ENCODE assay signal across 14 cellular contexts in the genomic region with DNA sequence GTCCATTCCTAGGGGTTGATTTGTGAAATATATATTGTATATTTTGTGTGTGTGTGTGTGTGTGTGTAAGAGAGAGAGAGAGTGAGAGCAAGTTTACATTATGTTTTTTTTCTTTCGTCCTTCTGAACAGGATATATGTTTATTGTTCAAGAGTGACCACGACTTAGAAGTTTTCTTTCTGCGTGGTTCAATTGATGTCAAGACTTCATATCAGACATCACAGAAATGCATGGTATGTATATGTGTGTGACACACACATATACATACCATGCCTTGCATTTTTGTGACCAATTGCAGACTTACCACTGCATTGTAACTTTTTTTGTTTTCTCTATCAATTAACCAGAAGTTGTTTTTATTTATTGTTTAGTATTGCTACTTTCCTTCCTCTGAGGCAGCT. TPM values are rescaled to one million over a fixed set of nuclear protein-coding genes. Genes with fewer than 3 reads are reported as not detected.
DNase-seq lines count a peak whose midpoint lies in the region; ATAC-seq and TF ChIP-seq lines count a peak whose summit lies in the region.
"Had no signal": no experiment of that assay in that cellular context is flagged by ENCODE, and none has a peak within 500 bp of the region (broad histone marks: within the 10 kb centered on the region; RNA-seq: fewer than 3 reads in every experiment).

No MANE protein-coding gene starts in this region.

- peaks cover 0 to 14% (median 0%) of the 10 kb centered on the region in 7 donors for H3K27me3 ChIP-seq in heart right ventricle
- no peaks in the 10 kb centered on the region for H3K27me3 ChIP-seq in mesenchymal stem cell (ENCODE audit: control insufficient read depth in 1 of 2, insufficient read depth in 1 of 2, low read length in 2 of 2)
- no peaks in the 10 kb centered on the region for H3K27me3 ChIP-seq in thoracic aorta (replicated peaks; ENCODE audit: insufficient read depth)
- H3K27me3 ChIP-seq in CD8-positive, alpha-beta memory T cell (ENCODE audit: insufficient read depth, low read length, poor library complexity, severe bottlenecking), result no peaks in the 10 kb centered on the region
- H3K27me3 ChIP-seq: body of pancreas, uterus had no signal

- H2BK120ac ChIP-seq in mesenchymal stem cell (ENCODE audit: low read depth, low read length), result no peak overlapping the region

- POLR2A ChIA-PET in CD8-positive, alpha-beta memory T cell (lab: Charles Lee), result no interaction called here

- H3K18ac ChIP-seq in mesenchymal stem cell (ENCODE audit: low read depth in 1 of 2, low read length in 2 of 2), result no peak overlapping the region

- H2BK5ac ChIP-seq in mesenchymal stem cell (ENCODE audit: low read depth, low read length, poor library complexity, severe bottlenecking), result no peak overlapping the region

- no peak overlapping the region for H3K4me3 Mint-ChIP-seq in CD8-positive, alpha-beta memory T cell
- H3K4me3 Mint-ChIP-seq: naive thymus-derived CD8-positive, alpha-beta T cell; T-cell had no signal

- peaks cover 0 to 18% (median 14%) of the 10 kb centered on the region in 5 donors for H3K9me3 Mint-ChIP-seq in CD8-positive, alpha-beta memory T cell

- intact Hi-C loops in heart right ventricle (cut with DNase I) (loop anchor here in 9 of 10 donors (5.0 to 10.0 kb wide), 10 partner anchors 39 to 188 kb away; no protein-coding TSS in a partner anchor), Right ventricle myocardium inferior (cut with DNase I) (loop anchor here (5.0 kb wide), 1 partner anchor 36 kb away; no protein-coding TSS in a partner anchor)

- no peak overlapping the region for H3K27ac Mint-ChIP-seq in CD8-positive, alpha-beta memory T cell
- H3K27ac Mint-ChIP-seq: naive thymus-derived CD8-positive, alpha-beta T cell; T-cell had no signal

- H3K4me3 ChIP-seq in heart right ventricle (peak overlapping the region in 9 of 10 donors; percentile 79 to 100 (median 96)), choroid plexus epithelial cell (ENCODE audit: low read depth, low read length) (peak overlapping the region; percentile 86), mesenchymal stem cell (ENCODE audit: insufficient read depth in 1 of 2, low read depth in 1 of 2, low read length in 2 of 2) (peak overlapping the region in 1 of 2 experiments; percentile 85), thoracic aorta (peak overlapping the region; percentile 95)
- no peak overlapping the region for H3K4me3 ChIP-seq in CD8-positive, alpha-beta memory T cell (ENCODE audit: low read length)
- H3K4me3 ChIP-seq: body of pancreas had no signal

- no peak for DNase-seq in heart right ventricle
- no peak for DNase-seq in Right ventricle myocardium inferior (ENCODE audit: missing footprints)
- DNase-seq in choroid plexus epithelial cell (ENCODE audit: low read depth), result peak; percentile 32
- peak; percentile 10 for DNase-seq in mesenchymal stem cell
- no peak for DNase-seq in thoracic aorta (ENCODE audit: low spot score)
- DNase-seq in CD8-positive, alpha-beta memory T cell, result no peak
- no peak for DNase-seq in cortex of kidney (lab: John Stamatoyannopoulos, UW)
- DNase-seq in mesenteric fat pad (ENCODE audit: low spot score), result no peak
- DNase-seq: body of pancreas; DMS 273 treated with DMSO at 0.1 percent for 48 hours; erythroblast; naive thymus-derived CD8-positive, alpha-beta T cell; T-cell; uterus had no signal

- no peak overlapping the region for H2BK15ac ChIP-seq in mesenchymal stem cell (ENCODE audit: low read depth, poor library complexity, severe bottlenecking)

- H3K36me3 Mint-ChIP-seq in CD8-positive, alpha-beta memory T cell, result no peaks in the 10 kb centered on the region
- H3K36me3 Mint-ChIP-seq: T-cell had no signal

- TF ChIP-seq CTCF in heart right ventricle (IDR thresholded peaks at IDR 0.05), result no peak
- TF ChIP-seq CTCF in choroid plexus epithelial cell (conservative IDR thresholded peaks at IDR 0.05; ENCODE audit: low read depth, low read length), result no peak
- TF ChIP-seq CTCF in thoracic aorta (IDR thresholded peaks at IDR 0.05), result no peak

- no peaks in the 10 kb centered on the region for H3K36me3 ChIP-seq in heart right ventricle
- peaks cover 0 to 4% of the 10 kb centered on the region in 2 experiments for H3K36me3 ChIP-seq in mesenchymal stem cell (ENCODE audit: control insufficient read depth in 1 of 2, insufficient read depth in 2 of 2, low read depth in 1 of 2, low read length in 2 of 2)
- no peaks in the 10 kb centered on the region for H3K36me3 ChIP-seq in thoracic aorta
- H3K36me3 ChIP-seq in CD8-positive, alpha-beta memory T cell (ENCODE audit: insufficient read depth, low read length), result no peaks in the 10 kb centered on the region
- H3K36me3 ChIP-seq: uterus had no signal

- peaks cover 22 to 54% of the 10 kb centered on the region in 2 donors for H3K27me3 Mint-ChIP-seq in CD8-positive, alpha-beta memory T cell

- no peak overlapping the region for H2AK5ac ChIP-seq in mesenchymal stem cell (ENCODE audit: low read length, severe bottlenecking)

- H3K27ac ChIP-seq in heart right ventricle, result peak overlapping the region in 9 of 10 donors; percentile 75 to 97 (median 96)
- H3K27ac ChIP-seq in mesenchymal stem cell (ENCODE audit: low read length, poor library complexity, severe bottlenecking), result no peak overlapping the region
- H3K27ac ChIP-seq in thoracic aorta, result no peak overlapping the region
- no peak overlapping the region for H3K27ac ChIP-seq in CD8-positive, alpha-beta memory T cell (ENCODE audit: low read depth, low read length)
- H3K27ac ChIP-seq: body of pancreas had no signal

- peaks cover 1% of the 10 kb centered on the region for H3K79me1 ChIP-seq in mesenchymal stem cell (replicated peaks; ENCODE audit: low read length, poor library complexity, severe bottlenecking)

- H3K4me1 Mint-ChIP-seq in CD8-positive, alpha-beta memory T cell, result peaks cover 7 to 16% (median 9%) of the 10 kb centered on the region in 3 donors

- H3K14ac ChIP-seq in mesenchymal stem cell (ENCODE audit: low read length in 2 of 2), result no peak overlapping the region

- H3K4me1 ChIP-seq in heart right ventricle (peaks cover 7 to 84% (median 73%) of the 10 kb centered on the region in 9 donors), mesenchymal stem cell (ENCODE audit: control insufficient read depth, insufficient read depth, low read depth, low read length) (peaks cover 2% of the 10 kb centered on the region), thoracic aorta (ENCODE audit: control insufficient read depth in 1 of 2, low read depth in 2 of 2) (peaks cover 39 to 57% of the 10 kb centered on the region in 2 donors)
- peaks cover 3% of the 10 kb centered on the region for H3K4me1 ChIP-seq in CD8-positive, alpha-beta memory T cell (ENCODE audit: insufficient read depth, low read length)

- CTCF ChIA-PET in CD8-positive, alpha-beta memory T cell (lab: Charles Lee), result no interaction called here

- H3K9me3 ChIP-seq in heart right ventricle (no peaks in the 10 kb centered on the region), mesenchymal stem cell (ENCODE audit: control insufficient read depth, low read length) (no peaks in the 10 kb centered on the region), thoracic aorta (no peaks in the 10 kb centered on the region)
- H3K9me3 ChIP-seq in CD8-positive, alpha-beta memory T cell (ENCODE audit: low read length), result no peaks in the 10 kb centered on the region
- H3K9me3 ChIP-seq: body of pancreas, uterus had no signal

- H2BK12ac ChIP-seq in mesenchymal stem cell (ENCODE audit: low read length in 2 of 2), result no peak overlapping the region

- no peak overlapping the region for H4K91ac ChIP-seq in mesenchymal stem cell (ENCODE audit: low read length)

- H3K4me2 ChIP-seq in mesenchymal stem cell (ENCODE audit: low read length, poor library complexity, severe bottlenecking), result no peak overlapping the region

- WGBS in heart right ventricle, 2 donors, result 23 to 26% methylated on average over 3 of the region's 3 CpGs
- 33% methylated on average over 1 of the region's 3 CpGs for WGBS in mesenchymal stem cell

- ATAC-seq in heart right ventricle, result no peak
- no peak for ATAC-seq in Right ventricle myocardium inferior
- no peak for ATAC-seq in thoracic aorta (ENCODE audit: insufficient number of reproducible peaks, low FRiP score, low read depth)
- ATAC-seq: body of pancreas; naive thymus-derived CD8-positive, alpha-beta T cell; T-cell had no signal

- H2AFZ ChIP-seq in mesenchymal stem cell (ENCODE audit: low read depth, low read length), result no peak overlapping the region

- no peak overlapping the region for H3K23ac ChIP-seq in mesenchymal stem cell (ENCODE audit: low read length in 2 of 2)

- H3K9ac ChIP-seq in mesenchymal stem cell (ENCODE audit: low read length), result peak overlapping the region; percentile 86

- H3K4ac ChIP-seq in mesenchymal stem cell (ENCODE audit: low read depth in 1 of 2, low read length in 2 of 2), result no peak overlapping the region

- no peak overlapping the region for H4K8ac ChIP-seq in mesenchymal stem cell (ENCODE audit: low read length)

RNA-seq across cellular contexts. Expression of a gene that starts 2.5 kb away (rescaled TPM):
- total RNA-seq in heart right ventricle, result 10 to 100 TPM; 26.5 to 59.8 (median 40.0) TPM
- 1 to 10 TPM; 3.5 to 9.1 TPM for polyA plus RNA-seq in heart right ventricle
- total RNA-seq in Right ventricle myocardium inferior, result 30.2 TPM
- 8.5 TPM for polyA plus RNA-seq in mesenchymal stem cell (2013, experiment 1 of 2)
- 7.6 TPM for polyA plus RNA-seq in mesenchymal stem cell (2013, experiment 2 of 2)
- 10 to 100 TPM; 38.0 to 45.1 TPM for total RNA-seq in thoracic aorta
- total RNA-seq in CD8-positive, alpha-beta memory T cell, result under 1 TPM; 0.04 to 0.07 TPM
- polyA plus RNA-seq in CD8-positive, alpha-beta memory T cell, result not detected
- 17.3 TPM for total RNA-seq in mesenteric fat pad
- total RNA-seq: naive thymus-derived CD8-positive, alpha-beta T cell had no signal
- polyA plus RNA-seq: naive thymus-derived CD8-positive, alpha-beta T cell had no signal

Comparison
In these comparisons a context has a peak if more than half of its experiments do, and no peak if none do; other contexts are left out.
1. DNase-seq: peak in choroid plexus epithelial cell (single experiment) and mesenchymal stem cell (single experiment); none in heart right ventricle (0 of 2), Right ventricle myocardium inferior (single experiment), thoracic aorta (single experiment), CD8-positive, alpha-beta memory T cell (0 of 5), cortex of kidney (single experiment) and mesenteric fat pad (single experiment).
2. H3K27ac ChIP-seq: peak in heart right ventricle (9 of 10); none in mesenchymal stem cell (single experiment), thoracic aorta (0 of 2) and CD8-positive, alpha-beta memory T cell (single experiment).
3. RNA of a gene that starts 2.5 kb away (total RNA-seq): 38.0 to 45.1 TPM in thoracic aorta, 26.5 to 59.8 TPM in heart right ventricle, 30.2 TPM in Right ventricle myocardium inferior (single experiment) and 17.3 TPM in mesenteric fat pad (single experiment); 0.04 to 0.07 TPM in CD8-positive, alpha-beta memory T cell; every median in the first group is over 10 times any median in the second.